ENCODE assay signal across 32 cellular contexts in genomic region chr19:4119763-4120162, GRCh38. TPM values are rescaled to one million over a fixed set of nuclear protein-coding genes. Genes with fewer than 3 reads are reported as not detected.
A peak's percentile ranks its signal among the peaks of the same experiment; 100 is the strongest.
DNase-seq lines count a peak whose midpoint lies in the region; ATAC-seq and TF ChIP-seq lines count a peak whose summit lies in the region.
"Had no signal": no experiment of that assay in that cellular context is flagged by ENCODE, and none has a peak within 500 bp of the region (broad histone marks: within the 10 kb centered on the region; RNA-seq: fewer than 3 reads in every experiment).

No MANE protein-coding gene starts in this region.

- H3F3A ChIP-seq in Loucy (ENCODE audit: low read depth), result no peaks in the 10 kb centered on the region

- peaks cover 32% of the 10 kb centered on the region for H4K20me1 ChIP-seq in Loucy (ENCODE audit: insufficient read depth, low read length, poor library complexity, severe bottlenecking)

- no peaks in the 10 kb centered on the region for H3K27me3 Mint-ChIP-seq in activated naive CD8-positive, alpha-beta T cell
- no peaks in the 10 kb centered on the region for H3K27me3 Mint-ChIP-seq in activated naive CD8-positive, alpha-beta T cell treated with anti-CD3 and anti-CD28 coated beads, Interleukin-2, amount 50 U/mL, for 24 hours
- H3K27me3 Mint-ChIP-seq in endodermal cell (ENCODE audit: insufficient read depth), result no peaks in the 10 kb centered on the region
- H3K27me3 Mint-ChIP-seq: activated CD4-positive, alpha-beta memory T cell treated with anti-CD3 and anti-CD28 coated beads, Interleukin-2, amount 10 ng/mL, durations not matched to agents 7 days and 5 days; activated naive CD8-positive, alpha-beta T cell treated with anti-CD3 and anti-CD28 coated beads, Interleukin-2, amount 10 ng/mL, durations not matched to agents 7 days and 5 days had no signal

- H3K9ac ChIP-seq in Loucy (ENCODE audit: low read depth, low read length, poor library complexity, severe bottlenecking) (no peak overlapping the region), endodermal cell (ENCODE audit: extremely low read depth, low read length, poor library complexity, severe bottlenecking) (no peak overlapping the region)
- H3K9ac ChIP-seq: BLaER1 had no signal

- no peaks in the 10 kb centered on the region for H3K9me2 ChIP-seq in Loucy (replicated peaks; ENCODE audit: low read depth, low read length)

- H3K27ac ChIP-seq in endodermal cell (ENCODE audit: low read depth, low read length), result no peak overlapping the region
- H3K27ac ChIP-seq: ascending aorta, BLaER1, coronary artery, sigmoid colon, tibial nerve had no signal

- H3K4me3 ChIP-seq in Loucy (ENCODE audit: low read length, poor library complexity, severe bottlenecking) (no peak overlapping the region), endodermal cell (ENCODE audit: low read length) (no peak overlapping the region)
- H3K4me3 ChIP-seq: ascending aorta, BLaER1, coronary artery, sigmoid colon, tibial nerve had no signal

- H3K36me3 ChIP-seq in Loucy (ENCODE audit: insufficient read depth, low read length) (peaks cover 17% of the 10 kb centered on the region; the same call in 1 of the 2 replicates), endodermal cell (ENCODE audit: control insufficient read depth, insufficient read depth, low read length) (peaks cover 48% of the 10 kb centered on the region)

- no peaks in the 10 kb centered on the region for H3K27me3 ChIP-seq in Loucy (ENCODE audit: insufficient read depth, low read length, poor library complexity, severe bottlenecking)
- no peaks in the 10 kb centered on the region for H3K27me3 ChIP-seq in endodermal cell (ENCODE audit: control insufficient read depth, insufficient read depth, low read length, poor library complexity, severe bottlenecking)
- H3K27me3 ChIP-seq: ascending aorta, BLaER1, sigmoid colon, tibial nerve had no signal

- H3K27ac Mint-ChIP-seq in activated naive CD8-positive, alpha-beta T cell, result peak overlapping the region; percentile 77
- no peak overlapping the region for H3K27ac Mint-ChIP-seq in activated naive CD8-positive, alpha-beta T cell treated with anti-CD3 and anti-CD28 coated beads, Interleukin-2, amount 50 U/mL, for 24 hours
- H3K27ac Mint-ChIP-seq in endodermal cell, result peak overlapping the region; percentile 12
- peak overlapping the region; percentile 70 for H3K27ac Mint-ChIP-seq in stimulated activated effector memory CD8-positive, alpha-beta T cell treated with anti-CD3 and anti-CD28 coated beads, Interleukin-12 subunit alpha, Interleukin-12 subunit beta, amount 100 ng/mL, for 72 hours
- H3K27ac Mint-ChIP-seq: activated CD4-positive, alpha-beta memory T cell treated with anti-CD3 and anti-CD28 coated beads, Interleukin-2, amount 10 ng/mL, durations not matched to agents 7 days and 5 days; activated naive CD8-positive, alpha-beta T cell treated with anti-CD3 and anti-CD28 coated beads, Interleukin-2, amount 10 ng/mL, durations not matched to agents 7 days and 5 days had no signal

- peaks cover 36% of the 10 kb centered on the region for H3K4me1 Mint-ChIP-seq in activated naive CD8-positive, alpha-beta T cell (ENCODE audit: low read depth)
- peaks cover 44% of the 10 kb centered on the region for H3K4me1 Mint-ChIP-seq in activated naive CD8-positive, alpha-beta T cell treated with anti-CD3 and anti-CD28 coated beads, Interleukin-2, amount 50 U/mL, for 24 hours
- H3K4me1 Mint-ChIP-seq in endodermal cell, result peaks cover 10% of the 10 kb centered on the region
- H3K4me1 Mint-ChIP-seq in stimulated activated effector memory CD8-positive, alpha-beta T cell treated with anti-CD3 and anti-CD28 coated beads, Interleukin-12 subunit alpha, Interleukin-12 subunit beta, amount 100 ng/mL, for 72 hours, result peaks cover 47% of the 10 kb centered on the region

- no peak for DNase-seq in activated naive CD8-positive, alpha-beta T cell treated with anti-CD3 and anti-CD28 coated beads, Interleukin-2, amount 50 U/mL, for 24 hours
- DNase-seq in endodermal cell (no peak), HUDEP-2 (lab: John Stamatoyannopoulos, UW; ENCODE audit: unreplicated experiment in 76 of 76) (no peak), occipital lobe (lab: John Stamatoyannopoulos, UW) (no peak)
- DNase-seq in stimulated activated effector memory CD8-positive, alpha-beta T cell treated with anti-CD3 and anti-CD28 coated beads, Interleukin-12 subunit alpha, Interleukin-12 subunit beta, amount 100 ng/mL, for 72 hours (ENCODE audit: low spot score in 2 of 2), result no peak
- DNase-seq: activated CD4-positive, alpha-beta memory T cell treated with anti-CD3 and anti-CD28 coated beads, Interleukin-2, amount 10 ng/mL, durations not matched to agents 7 days and 5 days; activated effector memory CD4-positive, alpha-beta T cell treated with Interleukin-2 at 50 U/mL for 16 hours; activated naive CD8-positive, alpha-beta T cell treated with anti-CD3 and anti-CD28 coated beads, Interleukin-2, amount 10 ng/mL, durations not matched to agents 7 days and 5 days; Caco-2; DMS53; effector memory CD4-positive, alpha-beta T cell; erythroblast; Kasumi-1; mesendoderm; NCI-H146; NCI-H2107; NCI-H345; NCI-H774; sigmoid colon; stimulated activated CD4-positive, alpha-beta T cell treated with anti-CD3 and anti-CD28 coated beads, Interleukin-12 subunit alpha, Interleukin-12 subunit beta, amount 100 ng/mL, for 4 hours; stimulated activated CD4-positive, alpha-beta T cell treated with anti-CD3 and anti-CD28 coated beads, Interleukin-2, amount 100 ng/mL, for 48 hours had no signal

- H3K36me3 Mint-ChIP-seq in activated naive CD8-positive, alpha-beta T cell, result no peaks in the 10 kb centered on the region
- H3K36me3 Mint-ChIP-seq in activated naive CD8-positive, alpha-beta T cell treated with anti-CD3 and anti-CD28 coated beads, Interleukin-2, amount 50 U/mL, for 24 hours (ENCODE audit: low read depth), result peaks cover 8% of the 10 kb centered on the region
- H3K36me3 Mint-ChIP-seq in endodermal cell (ENCODE audit: low read depth), result peaks cover 33% of the 10 kb centered on the region
- peaks cover 67% of the 10 kb centered on the region for H3K36me3 Mint-ChIP-seq in stimulated activated effector memory CD8-positive, alpha-beta T cell treated with anti-CD3 and anti-CD28 coated beads, Interleukin-12 subunit alpha, Interleukin-12 subunit beta, amount 100 ng/mL, for 72 hours

- WGBS in endodermal cell (ENCODE audit: insufficient coverage in 1 of 2, insufficient read length in 1 of 2), 2 experiments, result 92 to 93% methylated on average over 6 to 13 of the region's 13 CpGs

- H3K4me1 ChIP-seq in Loucy (ENCODE audit: insufficient read depth, low read length, poor library complexity, severe bottlenecking) (peaks cover 23% of the 10 kb centered on the region), endodermal cell (ENCODE audit: control insufficient read depth, insufficient read depth, low read length) (no peaks in the 10 kb centered on the region)
- H3K4me1 ChIP-seq: Caco-2 had no signal

- no peak overlapping the region for H3K4me3 Mint-ChIP-seq in activated naive CD8-positive, alpha-beta T cell
- H3K4me3 Mint-ChIP-seq in activated naive CD8-positive, alpha-beta T cell treated with anti-CD3 and anti-CD28 coated beads, Interleukin-2, amount 50 U/mL, for 24 hours, result no peak overlapping the region
- H3K4me3 Mint-ChIP-seq in endodermal cell, result no peak overlapping the region
- H3K4me3 Mint-ChIP-seq in stimulated activated effector memory CD8-positive, alpha-beta T cell treated with anti-CD3 and anti-CD28 coated beads, Interleukin-12 subunit alpha, Interleukin-12 subunit beta, amount 100 ng/mL, for 72 hours, result no peak overlapping the region
- H3K4me3 Mint-ChIP-seq: activated CD4-positive, alpha-beta memory T cell treated with anti-CD3 and anti-CD28 coated beads, Interleukin-2, amount 10 ng/mL, durations not matched to agents 7 days and 5 days; activated naive CD8-positive, alpha-beta T cell treated with anti-CD3 and anti-CD28 coated beads, Interleukin-2, amount 10 ng/mL, durations not matched to agents 7 days and 5 days had no signal

- H3K9me3 ChIP-seq in Loucy (ENCODE audit: insufficient read depth, low read depth, low read length) (no peaks in the 10 kb centered on the region), endodermal cell (ENCODE audit: control insufficient read depth, low read length) (no peaks in the 10 kb centered on the region)
- H3K9me3 ChIP-seq: ascending aorta, BLaER1, Caco-2, sigmoid colon, tibial nerve had no signal

- H2AFZ ChIP-seq in Loucy (ENCODE audit: low read length), result no peak overlapping the region

- H3K79me2 ChIP-seq in Loucy (ENCODE audit: insufficient read depth, low read length), result peaks cover 49% of the 10 kb centered on the region

- ATAC-seq in activated naive CD8-positive, alpha-beta T cell treated with anti-CD3 and anti-CD28 coated beads, Interleukin-2, amount 50 U/mL, for 24 hours, result no peak
- no peak for ATAC-seq in stimulated activated effector memory CD8-positive, alpha-beta T cell treated with anti-CD3 and anti-CD28 coated beads, Interleukin-12 subunit alpha, Interleukin-12 subunit beta, amount 100 ng/mL, for 72 hours
- ATAC-seq: HepG2 had no signal

- H3K4me2 ChIP-seq in Loucy (ENCODE audit: low read depth, low read length, poor library complexity, severe bottlenecking), result peak overlapping the region; percentile 15
- H3K4me2 ChIP-seq: BLaER1 had no signal

- H3K9me3 Mint-ChIP-seq in activated naive CD8-positive, alpha-beta T cell (ENCODE audit: low read depth), result no peaks in the 10 kb centered on the region
- no peaks in the 10 kb centered on the region for H3K9me3 Mint-ChIP-seq in activated naive CD8-positive, alpha-beta T cell treated with anti-CD3 and anti-CD28 coated beads, Interleukin-2, amount 50 U/mL, for 24 hours
- no peaks in the 10 kb centered on the region for H3K9me3 Mint-ChIP-seq in endodermal cell
- no peaks in the 10 kb centered on the region for H3K9me3 Mint-ChIP-seq in stimulated activated effector memory CD8-positive, alpha-beta T cell treated with anti-CD3 and anti-CD28 coated beads, Interleukin-12 subunit alpha, Interleukin-12 subunit beta, amount 100 ng/mL, for 72 hours
- H3K9me3 Mint-ChIP-seq: activated CD4-positive, alpha-beta memory T cell treated with anti-CD3 and anti-CD28 coated beads, Interleukin-2, amount 10 ng/mL, durations not matched to agents 7 days and 5 days; activated naive CD8-positive, alpha-beta T cell treated with anti-CD3 and anti-CD28 coated beads, Interleukin-2, amount 10 ng/mL, durations not matched to agents 7 days and 5 days had no signal

- TF ChIP-seq CTCF in Loucy (conservative IDR thresholded peaks at IDR 0.05; ENCODE audit: low read length), result no peak
- no peak for TF ChIP-seq CTCF in endodermal cell (conservative IDR thresholded peaks at IDR 0.05)

RNA-seq across cellular contexts. Expression of gene MAP2K2, which starts 4.2 kb away (rescaled TPM):
- total RNA-seq in endodermal cell (100 to 1,000 TPM; 191 TPM), occipital lobe (61.3 TPM)
- polyA plus RNA-seq in endodermal cell (2013, experiment 1 of 2), result 129 TPM
- polyA plus RNA-seq in endodermal cell (2013, experiment 2 of 2), result 131 TPM

RNA-seq across cellular contexts. Expression of gene CREB3L3, which starts 33.7 kb away (rescaled TPM):
- total RNA-seq in endodermal cell, result under 1 TPM; 0.26 to 0.31 TPM
- polyA plus RNA-seq in endodermal cell (2013, experiment 1 of 2), result 0.25 TPM
- polyA plus RNA-seq in endodermal cell (2013, experiment 2 of 2), result not detected
- not detected for total RNA-seq in occipital lobe
- total RNA-seq: activated naive CD8-positive, alpha-beta T cell treated with anti-CD3 and anti-CD28 coated beads, Interleukin-2, amount 10 ng/mL, durations not matched to agents 7 days and 5 days; cardiac septum; omental fat pad; pulmonary artery endothelial cell; tibial nerve had no signal
- polyA plus RNA-seq: AG04450 had no signal

RNA-seq across cellular contexts. Expression of gene ZBTB7A, which starts 53.1 kb away (rescaled TPM):
- total RNA-seq in endodermal cell, result 10 to 100 TPM; 19.2 to 22.1 TPM
- polyA plus RNA-seq in endodermal cell (2013, experiment 1 of 2), result 7.5 TPM
- 7.2 TPM for polyA plus RNA-seq in endodermal cell (2013, experiment 2 of 2)
- 2.0 TPM for total RNA-seq in occipital lobe
